ENCODE assay signal across 19 cellular contexts in the genomic region with DNA sequence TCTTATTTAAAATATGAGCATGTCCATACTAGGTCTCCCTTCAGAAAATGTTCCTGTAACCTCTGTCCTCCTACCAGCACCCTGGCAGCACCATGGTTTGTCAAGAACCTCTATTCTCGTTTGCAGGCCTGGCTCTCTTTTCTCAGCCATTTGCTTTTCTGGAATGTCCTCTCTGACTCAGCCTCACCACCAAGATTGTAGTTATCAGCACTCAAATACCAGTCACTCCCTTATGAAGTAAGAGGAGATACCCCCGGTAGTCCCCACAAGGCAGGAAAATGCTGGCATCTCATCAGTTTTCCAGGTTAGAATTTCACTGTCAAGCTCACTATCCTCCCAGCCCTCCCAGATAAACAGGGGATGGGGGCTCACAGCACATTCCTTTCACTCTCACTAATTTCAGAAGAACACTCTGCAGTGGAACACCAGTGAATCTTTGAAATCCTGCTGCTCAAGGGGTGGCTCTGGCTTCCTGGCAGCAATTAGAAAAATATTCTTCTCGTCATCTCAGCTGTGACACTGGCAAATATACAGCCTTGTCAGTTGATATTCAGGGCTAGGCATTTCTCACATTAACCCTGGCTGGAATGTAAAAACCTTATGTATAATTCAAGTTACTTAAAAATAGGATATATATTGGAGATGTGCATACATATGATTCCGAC.
DNase-seq lines count a peak whose midpoint lies in the region; ATAC-seq and TF ChIP-seq lines count a peak whose summit lies in the region.
"Had no signal": no experiment of that assay in that cellular context is flagged by ENCODE, and none has a peak within 500 bp of the region (broad histone marks: within the 10 kb centered on the region; RNA-seq: fewer than 3 reads in every experiment).

No MANE protein-coding gene starts in this region.

- H3K27me3 ChIP-seq in ovary (no peaks in the 10 kb centered on the region), esophagus squamous epithelium (no peaks in the 10 kb centered on the region)
- H3K27me3 ChIP-seq: BLaER1, tibial nerve had no signal

- H3K4me1 ChIP-seq in ovary (ENCODE audit: insufficient read depth) = no peaks in the 10 kb centered on the region
- no peaks in the 10 kb centered on the region for H3K4me1 ChIP-seq in esophagus squamous epithelium
- H3K4me1 ChIP-seq: BLaER1, prostate gland, tibial nerve had no signal

- no peaks in the 10 kb centered on the region for H3K36me3 ChIP-seq in ovary
- no peaks in the 10 kb centered on the region for H3K36me3 ChIP-seq in esophagus squamous epithelium
- H3K36me3 ChIP-seq: BLaER1, prostate gland, tibial nerve had no signal

- H3K27ac Mint-ChIP-seq in mesothelial cell of epicardium = peak overlapping the region; percentile 80
- H3K27ac Mint-ChIP-seq: activated CD8-positive, alpha-beta T cell treated with anti-CD3 and anti-CD28 coated beads, Interleukin-2, amount 10 ng/mL, durations not matched to agents 7 days and 5 days had no signal

- peaks cover 8% of the 10 kb centered on the region for H3K4me1 Mint-ChIP-seq in mesothelial cell of epicardium

- no peaks in the 10 kb centered on the region for H3K36me3 Mint-ChIP-seq in mesothelial cell of epicardium

- no peak for TF ChIP-seq CTCF in coronary artery (IDR thresholded peaks at IDR 0.05)
- TF ChIP-seq CTCF in mesothelial cell of epicardium (IDR thresholded peaks at IDR 0.05; ENCODE audit: unreplicated experiment) = no peak
- no peak for TF ChIP-seq CTCF in ovary (IDR thresholded peaks at IDR 0.05)
- no peak for TF ChIP-seq CTCF in esophagus squamous epithelium (IDR thresholded peaks at IDR 0.05)

- H3K4me3 Mint-ChIP-seq in mesothelial cell of epicardium = no peak overlapping the region
- H3K4me3 Mint-ChIP-seq: activated CD8-positive, alpha-beta T cell treated with anti-CD3 and anti-CD28 coated beads, Interleukin-2, amount 10 ng/mL, durations not matched to agents 7 days and 5 days had no signal

- H3K9me3 Mint-ChIP-seq in mesothelial cell of epicardium = peaks cover 5% of the 10 kb centered on the region

- intact Hi-C loops in ovary (cut with DNase I) = no loop called here
- intact Hi-C loops in esophagus squamous epithelium (cut with DNase I) = no loop called here

- H3K4me3 ChIP-seq in coronary artery (peak overlapping the region; percentile 28), ovary (no peak overlapping the region), esophagus squamous epithelium (no peak overlapping the region)
- H3K4me3 ChIP-seq: BLaER1, prostate gland, tibial nerve had no signal

- no peak for ATAC-seq in GM18520 (IDR thresholded peaks at IDR 0.05; ENCODE audit: unreplicated experiment)
- ATAC-seq: activated CD8-positive, alpha-beta T cell treated with anti-CD3 and anti-CD28 coated beads, Interleukin-2, amount 10 ng/mL, durations not matched to agents 7 days and 5 days had no signal

- DNase-seq in AG20443 (ENCODE audit: low spot score) (peak; percentile 64), NCI-H226 (peak; percentile 98), coronary artery (ENCODE audit: low spot score) (no peak), mesothelial cell of epicardium (ENCODE audit: low spot score in 2 of 2, unreplicated experiment in 2 of 2) (no peak), ovary (no peak), esophagus squamous epithelium (lab: John Stamatoyannopoulos, UW) (no peak), NCI-H2081 (lab: John Stamatoyannopoulos, UW) (no peak)
- DNase-seq: activated CD8-positive, alpha-beta T cell treated with anti-CD3 and anti-CD28 coated beads, Interleukin-2, amount 10 ng/mL, durations not matched to agents 7 days and 5 days; activated effector memory CD4-positive, alpha-beta T cell treated with anti-CD3 and anti-CD28 coated beads, Interleukin-2, amount 50 U/mL, for 16 hours; cerebellar nuclear complex; NCI-H1930; SHP77 treated with DMSO at 0.1 percent for 48 hours; stimulated activated CD4-positive, alpha-beta T cell treated with anti-CD3 and anti-CD28 coated beads, Interleukin-1b, Interleukin-23, amount 100 ng/mL, for 48 hours; stimulated activated CD8-positive, alpha-beta memory T cell treated with anti-CD3 and anti-CD28 coated beads, Interleukin-4, amount 100 ng/mL, for 48 hours had no signal

- no peaks in the 10 kb centered on the region for H3K27me3 Mint-ChIP-seq in mesothelial cell of epicardium (ENCODE audit: low read depth)

- TF ChIP-seq EP300 in ovary (IDR thresholded peaks at IDR 0.05) = no peak

- H3K9me3 ChIP-seq in ovary (no peaks in the 10 kb centered on the region), esophagus squamous epithelium (no peaks in the 10 kb centered on the region)
- H3K9me3 ChIP-seq: BLaER1, prostate gland had no signal

- 26 to 32% (median 29%) methylated on average over 4 of the region's 4 CpGs for WGBS in ovary, 3 donors
- WGBS in esophagus squamous epithelium, 2 donors = 38 to 43% methylated on average over 4 of the region's 4 CpGs

- TF ChIP-seq POLR2A in ovary (IDR thresholded peaks at IDR 0.05) (no peak), esophagus squamous epithelium (IDR thresholded peaks at IDR 0.05) (no peak)

- H3K27ac ChIP-seq in coronary artery = peak overlapping the region; percentile 64 to 87
- H3K27ac ChIP-seq in ovary = no peak overlapping the region
- H3K27ac ChIP-seq in esophagus squamous epithelium = no peak overlapping the region
- H3K27ac ChIP-seq: BLaER1, KMS-11, prostate gland, tibial nerve had no signal

Comparison
In these comparisons a context has a peak if more than half of its experiments do, and no peak if none do; other contexts are left out.
1. DNase-seq: peak in AG20443 (single experiment) and NCI-H226 (single experiment); none in coronary artery (single experiment), mesothelial cell of epicardium (0 of 2), ovary (0 of 5), esophagus squamous epithelium (single experiment) and NCI-H2081 (0 of 2).
2. H3K27ac ChIP-seq: peak in coronary artery (2 of 2); none in ovary (0 of 2) and esophagus squamous epithelium (0 of 4).